ENCODE assay signal across 21 cellular contexts in the genomic region with DNA sequence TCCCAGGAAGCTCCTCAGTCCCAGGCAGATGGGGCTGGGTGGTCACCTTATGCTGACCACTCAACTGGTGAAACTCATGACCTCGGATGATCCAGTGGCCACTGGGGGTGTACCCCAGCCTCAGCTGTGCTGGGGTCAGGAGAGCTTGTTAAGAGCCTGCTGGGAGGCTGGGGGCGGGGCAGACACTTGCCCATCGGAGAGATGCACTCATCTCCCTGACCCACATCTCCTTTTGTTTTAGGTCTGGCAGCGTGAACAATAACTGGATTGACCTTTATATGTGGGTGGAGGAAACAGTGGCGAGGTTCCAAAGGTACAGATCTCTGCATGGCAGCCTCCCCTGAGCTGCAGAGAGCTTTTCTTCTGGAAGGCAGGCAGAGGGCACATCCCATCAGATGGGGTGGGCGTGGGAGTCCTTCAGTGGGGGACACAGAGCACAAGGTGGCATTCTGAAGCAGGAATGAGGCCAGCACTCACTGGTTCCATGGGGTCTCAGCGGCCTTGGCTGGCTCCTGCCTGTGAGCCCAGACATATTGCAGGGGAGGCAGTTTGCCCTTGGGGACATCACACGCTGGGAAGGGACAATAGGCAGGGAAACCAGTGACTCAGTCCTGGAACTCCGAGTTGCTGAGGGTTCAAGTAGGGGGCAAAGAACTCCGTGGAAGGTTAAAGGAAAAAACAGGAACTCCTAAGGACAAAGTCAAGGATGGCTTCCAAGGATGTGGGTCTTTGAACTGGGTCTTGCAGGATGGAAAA. TPM values are rescaled to one million over a fixed set of nuclear protein-coding genes. Genes with fewer than 3 reads are reported as not detected.
DNase-seq lines count a peak whose midpoint lies in the region; TF ChIP-seq lines count a peak whose summit lies in the region.
"Had no signal": no experiment of that assay in that cellular context is flagged by ENCODE, and none has a peak within 500 bp of the region (broad histone marks: within the 10 kb centered on the region; RNA-seq: fewer than 3 reads in every experiment).

No MANE protein-coding gene starts in this region.

- no peaks in the 10 kb centered on the region for H3K27me3 ChIP-seq in MG63
- no peaks in the 10 kb centered on the region for H3K27me3 ChIP-seq in sigmoid colon
- H3K27me3 ChIP-seq: brain microvascular endothelial cell, foreskin keratinocyte had no signal

- 30 to 67% methylated on average over 10 of the region's 10 CpGs for WGBS in sigmoid colon, 2 donors

- H3K4me1 ChIP-seq in sigmoid colon: no peaks in the 10 kb centered on the region
- H3K4me1 ChIP-seq: foreskin keratinocyte had no signal

- no peak overlapping the region for H3K27ac ChIP-seq in sigmoid colon
- H3K27ac ChIP-seq: brain microvascular endothelial cell, foreskin keratinocyte, thoracic aorta had no signal

- no peak for TF ChIP-seq CTCF in sigmoid colon (IDR thresholded peaks at IDR 0.05)

- TF ChIP-seq POLR2A in sigmoid colon (IDR thresholded peaks at IDR 0.05): no peak

- intact Hi-C loops in sigmoid colon (cut with DNase I): no loop called here

- peak; percentile 57 for DNase-seq in activated effector memory CD4-positive, alpha-beta T cell treated with anti-CD3 and anti-CD28 coated beads, Interleukin-2, amount 50 U/mL, for 16 hours
- DNase-seq in activated effector memory CD4-positive, alpha-beta T cell treated with Interleukin-2 at 50 U/mL for 16 hours: no peak
- DNase-seq in MG63 (peak; percentile 24), islet precursor cell (peak; percentile 42), sigmoid colon (peak; percentile 53), DMS79 treated with DMSO at 0.1 percent for 48 hours (lab: John Stamatoyannopoulos, UW) (no peak), NCI-H226 (no peak), NCI-H1105 (lab: John Stamatoyannopoulos, UW) (no peak)
- DNase-seq: activated CD4-positive, alpha-beta T cell treated with anti-CD3 and anti-CD28 coated beads, Interleukin-2, amount 50 U/mL, for 1 hour; activated T-cell treated with anti-CD3 and anti-CD28 coated beads, Interleukin-2, amount 50 U/mL, for 72 hours; brain microvascular endothelial cell; DMS153; foreskin keratinocyte; hypothalamus; NCI-H1048; NCI-H2081 treated with DMSO at 0.1 percent for 48 hours had no signal

- H3K9me3 ChIP-seq in MG63: no peaks in the 10 kb centered on the region
- H3K9me3 ChIP-seq in sigmoid colon: no peaks in the 10 kb centered on the region
- H3K9me3 ChIP-seq: thoracic aorta had no signal

- H3K4me3 ChIP-seq in MG63 (no peak overlapping the region), sigmoid colon (no peak overlapping the region)
- H3K4me3 ChIP-seq: thoracic aorta had no signal

- no peak for TF ChIP-seq EP300 in sigmoid colon (IDR thresholded peaks at IDR 0.05)

- no peaks in the 10 kb centered on the region for H3K36me3 ChIP-seq in MG63
- no peaks in the 10 kb centered on the region for H3K36me3 ChIP-seq in sigmoid colon
- H3K36me3 ChIP-seq: brain microvascular endothelial cell, thoracic aorta had no signal

RNA-seq across cellular contexts. Expression of a gene that starts 5.2 kb away (rescaled TPM):
- not detected in 2 replicates for total RNA-seq in MG63 (2014; rRNA removed; shearing (Covaris generic); ENCODE audit: low replicate concordance)
- total RNA-seq in sigmoid colon: not detected
- polyA plus RNA-seq in sigmoid colon: not detected
- total RNA-seq: activated T-cell treated with anti-CD3 and anti-CD28 coated beads, Interleukin-2, amount 50 U/mL, for 72 hours; foreskin keratinocyte; kidney epithelial cell; mononuclear cell; NCI-H460; renal cortical epithelial cell; thoracic aorta had no signal
- polyA plus RNA-seq: foreskin keratinocyte had no signal

Comparison
In these comparisons a context has a peak if more than half of its experiments do, and no peak if none do; other contexts are left out.
1. DNase-seq: peak in activated effector memory CD4-positive, alpha-beta T cell treated with anti-CD3 and anti-CD28 coated beads, Interleukin-2, amount 50 U/mL, for 16 hours (single experiment), MG63 (single experiment), islet precursor cell (single experiment) and sigmoid colon (single experiment); none in activated effector memory CD4-positive, alpha-beta T cell treated with Interleukin-2 at 50 U/mL for 16 hours (single experiment), DMS79 treated with DMSO at 0.1 percent for 48 hours (single experiment), NCI-H226 (single experiment) and NCI-H1105 (single experiment).